9 cellular contexts compared by ENCODE assay signal in genomic region chr3:150759947-150760346, GRCh38. TPM values are rescaled to one million over a fixed set of nuclear protein-coding genes. Genes with fewer than 3 reads are reported as not detected.
DNase-seq lines count a peak whose midpoint lies in the region; ATAC-seq and TF ChIP-seq lines count a peak whose summit lies in the region.
"Had no signal": no experiment of that assay in that cellular context is flagged by ENCODE, and none has a peak within 500 bp of the region (broad histone marks: within the 10 kb centered on the region; RNA-seq: fewer than 3 reads in every experiment).

No MANE protein-coding gene starts in this region.

- H3K36me3 ChIP-seq in kidney epithelial cell (ENCODE audit: control insufficient read depth, insufficient read depth, low read length) (no peaks in the 10 kb centered on the region), stomach smooth muscle (ENCODE audit: control insufficient read depth in 2 of 2, insufficient read depth in 2 of 2, low read length in 2 of 2) (peaks cover 0 to 2% of the 10 kb centered on the region in 2 donors)

- DNase-seq in activated CD8-positive, alpha-beta memory T cell treated with anti-CD3 and anti-CD28 coated beads, Interleukin-2, amount 50 U/mL, for 48 hours = peak; percentile 49
- DNase-seq in activated CD8-positive, alpha-beta memory T cell treated with anti-CD3 and anti-CD28 coated beads, Interleukin-2, amount 50 U/mL, for 4 hours = no peak
- no peak for DNase-seq in activated naive CD8-positive, alpha-beta T cell treated with anti-CD3 and anti-CD28 coated beads for 36 hours
- no peak for DNase-seq in kidney epithelial cell (ENCODE audit: low read depth)
- DNase-seq in NCI-H1417 treated with DMSO at 0.1 percent for 48 hours (lab: John Stamatoyannopoulos, UW) = no peak

- H3K4me3 ChIP-seq in kidney epithelial cell (ENCODE audit: low read depth, low read length) (peak overlapping the region; percentile 14), stomach smooth muscle (ENCODE audit: low read length in 2 of 2) (peak overlapping the region; percentile 82 to 94)

- ATAC-seq in HG02981 (IDR thresholded peaks at IDR 0.05; ENCODE audit: unreplicated experiment) (no peak), HG02571 (IDR thresholded peaks at IDR 0.05; ENCODE audit: unreplicated experiment) (no peak)

- peaks cover 54% of the 10 kb centered on the region for H3K4me1 Mint-ChIP-seq in activated naive CD8-positive, alpha-beta T cell treated with anti-CD3 and anti-CD28 coated beads for 36 hours

- no peak for TF ChIP-seq CTCF in kidney epithelial cell (IDR thresholded peaks at IDR 0.05; ENCODE audit: insufficient read depth, low read length, poor library complexity, severe bottlenecking)

- peak overlapping the region; percentile 41 for H3K27ac ChIP-seq in stomach smooth muscle (ENCODE audit: low read length)

- H3K9ac ChIP-seq in stomach smooth muscle (ENCODE audit: low read length in 2 of 2) = peak overlapping the region; percentile 14 to 16

- peaks cover 73% of the 10 kb centered on the region for H3K36me3 Mint-ChIP-seq in activated naive CD8-positive, alpha-beta T cell treated with anti-CD3 and anti-CD28 coated beads for 36 hours

- peaks cover 14% of the 10 kb centered on the region for H3K4me1 ChIP-seq in stomach smooth muscle (ENCODE audit: control insufficient read depth, insufficient read depth, low read length)

- peak overlapping the region; percentile 94 for H3K4me3 Mint-ChIP-seq in activated naive CD8-positive, alpha-beta T cell treated with anti-CD3 and anti-CD28 coated beads for 36 hours

- H3K9me3 ChIP-seq in stomach smooth muscle (ENCODE audit: control insufficient read depth in 2 of 2, low read length in 2 of 2) = no peaks in the 10 kb centered on the region

- H3K9me3 Mint-ChIP-seq in activated naive CD8-positive, alpha-beta T cell treated with anti-CD3 and anti-CD28 coated beads for 36 hours = no peaks in the 10 kb centered on the region

- H3K27ac Mint-ChIP-seq in activated naive CD8-positive, alpha-beta T cell treated with anti-CD3 and anti-CD28 coated beads for 36 hours = peak overlapping the region; percentile 98

- H3K27me3 ChIP-seq in kidney epithelial cell (ENCODE audit: control insufficient read depth, insufficient read depth, low read length) = no peaks in the 10 kb centered on the region
- no peaks in the 10 kb centered on the region for H3K27me3 ChIP-seq in stomach smooth muscle (ENCODE audit: control insufficient read depth in 1 of 2, insufficient read depth in 2 of 2, low read length in 2 of 2)

- H3K27me3 Mint-ChIP-seq in activated naive CD8-positive, alpha-beta T cell treated with anti-CD3 and anti-CD28 coated beads for 36 hours = peaks cover 4% of the 10 kb centered on the region

RNA-seq across cellular contexts. Expression of gene SIAH2, which starts 3.0 kb away (rescaled TPM):
- total RNA-seq in activated naive CD8-positive, alpha-beta T cell treated with anti-CD3 and anti-CD28 coated beads for 36 hours = 10 to 100 TPM; 89.1 to 94.4 TPM
- total RNA-seq in kidney epithelial cell = 31.7 and 48.1 TPM in 2 replicates

RNA-seq across cellular contexts. Expression of gene ERICH6, which starts 56.2 kb away (rescaled TPM):
- total RNA-seq in activated naive CD8-positive, alpha-beta T cell treated with anti-CD3 and anti-CD28 coated beads for 36 hours = not detected
- 0.07 TPM in 1 of 2 replicates, not detected in the other for total RNA-seq in kidney epithelial cell
- total RNA-seq: T-helper 1 cell treated with Interleukin-12 subunit alpha and Interleukin-12 subunit beta and Interleukin-4 antibody, amounts not matched to agents 30 ng/mL and 1 ng/mL, for 36 hours had no signal
